29 cellular contexts compared by ENCODE assay signal in genomic region chr20:24341781-24342180, GRCh38.
"Had no signal": no experiment of that assay in that cellular context is flagged by ENCODE, and none has a peak within 500 bp of the region (broad histone marks: within the 10 kb centered on the region; RNA-seq: fewer than 3 reads in every experiment).

No MANE protein-coding gene starts in this region.

- H3K4me3 ChIP-seq: coronary artery, gastroesophageal sphincter, heart left ventricle, hepatocyte, mucosa of descending colon, neural progenitor cell, right lobe of liver, smooth muscle cell, suprapubic skin, transverse colon, upper lobe of right lung, uterus had no signal

- DNase-seq: dermis blood vessel endothelial cell; effector memory CD4-positive, alpha-beta T cell; foreskin keratinocyte; heart left ventricle; kidney; mesenchymal stem cell; mucosa of descending colon; naive B cell; right lobe of liver; stimulated activated CD4-positive, alpha-beta T cell treated with anti-CD3 and anti-CD28 coated beads, Interleukin-12 subunit alpha, Interleukin-12 subunit beta, amount 100 ng/mL, for 4 hours; stimulated activated CD4-positive, alpha-beta T cell treated with anti-CD3 and anti-CD28 coated beads, Interleukin-1b, Interleukin-23, amount 100 ng/mL, for 48 hours; stimulated activated CD4-positive, alpha-beta T cell treated with anti-CD3 and anti-CD28 coated beads, Interleukin-4, amount 100 ng/mL, for 1 hour; stimulated activated CD8-positive, alpha-beta memory T cell treated with anti-CD3 and anti-CD28 coated beads, Interleukin-4, amount 100 ng/mL, for 48 hours; stimulated activated naive CD4-positive, alpha-beta T cell; stimulated activated naive CD8-positive, alpha-beta T cell treated with anti-CD3 and anti-CD28 coated beads, Interleukin-15, amount 100 ng/mL, for 72 hours; transverse colon; upper lobe of right lung; uterus had no signal

- H3K27me3 ChIP-seq: foreskin keratinocyte, heart left ventricle, hepatocyte, neural progenitor cell, right lobe of liver, suprapubic skin, transverse colon, upper lobe of right lung, uterus had no signal

- H3K9me3 ChIP-seq: gastroesophageal sphincter, heart left ventricle, mucosa of descending colon, right lobe of liver, suprapubic skin, transverse colon, upper lobe of right lung, uterus had no signal

- H3K4me1 Mint-ChIP-seq: mesothelial cell of epicardium, naive B cell had no signal

- H3K27me3 Mint-ChIP-seq: naive B cell; progenitor cell of endocrine pancreas; stimulated activated naive CD8-positive, alpha-beta T cell treated with anti-CD3 and anti-CD28 coated beads, Interleukin-15, amount 100 ng/mL, for 72 hours had no signal

- H3K36me3 Mint-ChIP-seq: mesothelial cell of epicardium; naive B cell; natural killer cell treated with Interleukin-12 subunit alpha and Interleukin-12 subunit beta and Interleukin-15 and Interleukin-18, amount 100 ng/mL, for 72 hours; neural progenitor cell had no signal

- H3K4me3 Mint-ChIP-seq: mesothelial cell of epicardium; naive B cell; natural killer cell treated with Interleukin-12 subunit alpha and Interleukin-12 subunit beta and Interleukin-15 and Interleukin-18, amount 100 ng/mL, for 72 hours; neural progenitor cell; stimulated activated naive CD8-positive, alpha-beta T cell treated with anti-CD3 and anti-CD28 coated beads, Interleukin-15, amount 100 ng/mL, for 72 hours had no signal

- H3K27ac Mint-ChIP-seq: mesothelial cell of epicardium; natural killer cell treated with Interleukin-12 subunit alpha and Interleukin-12 subunit beta and Interleukin-15 and Interleukin-18, amount 100 ng/mL, for 72 hours; neural progenitor cell; progenitor cell of endocrine pancreas; stimulated activated naive CD8-positive, alpha-beta T cell treated with anti-CD3 and anti-CD28 coated beads, Interleukin-15, amount 100 ng/mL, for 72 hours had no signal

- H3K27ac ChIP-seq: coronary artery, foreskin keratinocyte, gastroesophageal sphincter, heart left ventricle, hepatocyte, neural progenitor cell, parathyroid adenoma, right lobe of liver, suprapubic skin, transverse colon, upper lobe of right lung, uterus had no signal

- H3K36me3 ChIP-seq: gastroesophageal sphincter, heart left ventricle, neural progenitor cell, right lobe of liver, suprapubic skin, transverse colon, upper lobe of right lung, uterus had no signal

- H3K9ac ChIP-seq: neural progenitor cell, parathyroid adenoma had no signal

- ATAC-seq: gastroesophageal sphincter; heart left ventricle; left lobe of liver; mucosa of descending colon; natural killer cell treated with Interleukin-12 subunit alpha and Interleukin-12 subunit beta and Interleukin-15 and Interleukin-18, amount 100 ng/mL, for 72 hours; right lobe of liver; stimulated activated naive CD8-positive, alpha-beta T cell treated with anti-CD3 and anti-CD28 coated beads, Interleukin-15, amount 100 ng/mL, for 72 hours; upper lobe of right lung had no signal

- H3K4me1 ChIP-seq: gastroesophageal sphincter, heart left ventricle, parathyroid adenoma, right lobe of liver, suprapubic skin, transverse colon, upper lobe of right lung, uterus had no signal

- H3K9me3 Mint-ChIP-seq: mesothelial cell of epicardium; natural killer cell treated with Interleukin-12 subunit alpha and Interleukin-12 subunit beta and Interleukin-15 and Interleukin-18, amount 100 ng/mL, for 72 hours; neural progenitor cell had no signal
